2 cellular contexts compared by ENCODE assay signal in the genomic region with DNA sequence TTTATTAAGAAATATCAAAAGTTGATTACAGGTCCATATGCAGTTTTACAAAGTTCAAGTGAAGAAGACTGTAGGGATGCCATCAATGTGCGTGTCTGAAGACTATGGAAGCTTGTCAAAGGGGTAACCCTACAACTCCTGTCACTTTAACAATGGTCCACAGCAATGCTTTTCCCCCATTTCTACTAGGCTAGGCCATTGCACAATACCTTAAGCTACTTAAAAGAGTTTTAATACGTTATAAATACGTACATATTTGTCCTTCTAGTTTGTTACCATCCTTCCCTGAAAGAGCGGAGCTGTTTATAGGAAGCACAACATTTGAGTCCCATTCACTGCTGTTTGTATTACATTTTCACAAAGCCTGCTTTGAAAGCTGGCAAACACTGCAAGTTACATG.
TF ChIP-seq lines count a peak whose summit lies in the region.

No MANE protein-coding gene starts in this region.

TF ChIP-seq in HepG2, 621 proteins besides CTCF, POLR2A, EP300 and RAD21:
- TF ChIP-seq CEBPB (IDR thresholded peaks at IDR 0.05; ENCODE audit: borderline replicate concordance, low read depth, low read length) (peak; percentile 62; the same call in 1 of the 2 replicates), ZNF253 (CRISPR knock-in tag; IDR thresholded peaks at IDR 0.05; ENCODE audit: borderline replicate concordance) (no peak)

TF ChIP-seq in endothelial cell of umbilical vein, 7 proteins besides CTCF, POLR2A, EP300 and RAD21:
- no peak for TF ChIP-seq GATA2 (IDR thresholded peaks at IDR 0.05; ENCODE audit: insufficient read depth, insufficient read length, low read depth, low read length)
- no peak for TF ChIP-seq POLR2AphosphoS5 (IDR thresholded peaks at IDR 0.05; ENCODE audit: insufficient read depth, low read depth, low read length)
- no peak for TF ChIP-seq EZH2 (IDR thresholded peaks at IDR 0.05; ENCODE audit: borderline replicate concordance, low read depth, low read length, severe bottlenecking)
- no peak for TF ChIP-seq FOS (IDR thresholded peaks at IDR 0.05; ENCODE audit: borderline replicate concordance, insufficient read depth, low read length)
- no peak for TF ChIP-seq JUN (IDR thresholded peaks at IDR 0.05; ENCODE audit: borderline replicate concordance, insufficient read depth, insufficient read length, low read depth)
- TF ChIP-seq MYC (IDR thresholded peaks at IDR 0.05; ENCODE audit: low read depth, low read length): no peak
- no peak for TF ChIP-seq MAX (IDR thresholded peaks at IDR 0.05; ENCODE audit: insufficient read depth, insufficient read length)
TF ChIP-seq in endothelial cell of umbilical vein: peak in this region for 0.
